9 cellular contexts compared by ENCODE assay signal in the genomic region with DNA sequence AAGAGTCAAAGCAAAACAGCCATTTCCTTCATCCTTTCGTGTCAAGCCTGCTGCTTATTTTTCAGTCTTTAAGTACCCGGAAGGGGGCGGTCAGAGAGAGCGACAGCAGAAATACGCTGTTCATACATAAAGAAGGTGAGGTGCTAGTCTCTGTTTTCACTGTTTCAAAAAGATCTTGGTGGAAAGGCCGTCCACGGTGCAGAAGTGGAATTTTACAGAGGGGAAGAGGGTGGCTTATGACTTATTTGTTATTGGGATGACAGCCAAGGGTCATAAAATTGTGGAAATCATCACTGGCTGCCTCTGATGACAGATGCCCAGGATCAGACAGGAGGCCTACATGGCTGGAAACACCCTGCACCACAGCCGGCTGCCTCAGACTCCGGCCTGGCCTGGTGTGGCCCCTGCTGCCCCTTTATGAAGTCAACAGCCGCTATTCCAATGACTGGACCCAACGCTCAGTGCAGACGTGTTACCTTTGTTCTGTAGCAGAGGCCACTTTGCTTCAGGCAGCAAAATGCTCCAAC. TPM values are rescaled to one million over a fixed set of nuclear protein-coding genes. Genes with fewer than 3 reads are reported as not detected.
DNase-seq lines count a peak whose midpoint lies in the region; ATAC-seq and TF ChIP-seq lines count a peak whose summit lies in the region.
"Had no signal": no experiment of that assay in that cellular context is flagged by ENCODE, and none has a peak within 500 bp of the region (broad histone marks: within the 10 kb centered on the region; RNA-seq: fewer than 3 reads in every experiment).

No MANE protein-coding gene starts in this region.

- H3K36me3 ChIP-seq in duodenal mucosa (ENCODE audit: control insufficient read depth in 1 of 2, insufficient read depth in 2 of 2, low read length in 2 of 2) (peaks cover 12 to 15% of the 10 kb centered on the region in 2 donors), skeletal muscle satellite cell (ENCODE audit: insufficient read depth, low read length) (peaks cover 21% of the 10 kb centered on the region)

- ATAC-seq in GM18502 (IDR thresholded peaks at IDR 0.05; ENCODE audit: poor library complexity, unreplicated experiment), result no peak

- peak overlapping the region; percentile 41 for H3K27ac ChIP-seq in duodenal mucosa (ENCODE audit: low read depth, low read length)

- H3K27me3 ChIP-seq in duodenal mucosa (ENCODE audit: control insufficient read depth in 1 of 2, insufficient read depth in 2 of 2, low read length in 2 of 2), result no peaks in the 10 kb centered on the region
- no peaks in the 10 kb centered on the region for H3K27me3 ChIP-seq in skeletal muscle satellite cell (ENCODE audit: control insufficient read depth, insufficient read depth, low read length)

- DNase-seq in M059J (ENCODE audit: low read depth) (peak; percentile 84), GM19238 (ENCODE audit: insufficient read length, low spot score) (no peak), epidermal melanocyte (ENCODE audit: insufficient read length, low spot score) (no peak)
- no peak for DNase-seq in stimulated activated CD4-positive, alpha-beta T cell treated with anti-CD3 and anti-CD28 coated beads, Interleukin-12 subunit alpha, Interleukin-12 subunit beta, amount 100 ng/mL, for 4 hours
- DNase-seq: NCI-H1694 had no signal

- TF ChIP-seq CTCF in GM12873 (IDR thresholded peaks at IDR 0.05; ENCODE audit: insufficient read depth, low read depth, low read length, missing control alignments), result peak; percentile 40

- H3K9me3 ChIP-seq in duodenal mucosa (ENCODE audit: control insufficient read depth in 1 of 2, low read length in 2 of 2) (no peaks in the 10 kb centered on the region), skeletal muscle satellite cell (replicated peaks; ENCODE audit: low read length) (no peaks in the 10 kb centered on the region)

- H3K4me1 ChIP-seq in duodenal mucosa (ENCODE audit: control insufficient read depth in 1 of 2, insufficient read depth in 2 of 2, low read length in 2 of 2), result peaks cover 37 to 40% of the 10 kb centered on the region in 2 donors
- H3K4me1 ChIP-seq in skeletal muscle satellite cell (ENCODE audit: control insufficient read depth, insufficient read depth, low read length), result peaks cover 58% of the 10 kb centered on the region

- H3K9ac ChIP-seq in duodenal mucosa (ENCODE audit: low read depth in 1 of 2, low read length in 2 of 2) (no peak overlapping the region), skeletal muscle satellite cell (ENCODE audit: low read depth, low read length) (peak overlapping the region; percentile 76)

- H3K4me3 ChIP-seq in duodenal mucosa (ENCODE audit: low read depth in 1 of 2, low read length in 2 of 2), result peak overlapping the region in 1 of 2 donors; percentile 10
- H3K4me3 ChIP-seq in skeletal muscle satellite cell (ENCODE audit: low read length), result no peak overlapping the region

- peak overlapping the region; percentile 29 for H3K4me2 ChIP-seq in skeletal muscle satellite cell (ENCODE audit: low read length)

RNA-seq across cellular contexts. Expression of a gene that starts 57.0 kb away (rescaled TPM):
- 12.1 and 18.3 TPM in 2 replicates for total RNA-seq in M059J (2014; rRNA removed; shearing (Covaris generic))
- total RNA-seq in skeletal muscle satellite cell (2012; rRNA removed), result 45.4 and 46.1 TPM in 2 replicates
